8 cellular contexts compared by ENCODE assay signal in genomic region chr3:177358968-177359600, GRCh38.
DNase-seq lines count a peak whose midpoint lies in the region; ATAC-seq, FAIRE-seq and TF ChIP-seq lines count a peak whose summit lies in the region.

No MANE protein-coding gene starts in this region.

- CTCF ChIA-PET in WTC11 (lab: Charles Lee) = interaction anchor here (1.9 kb wide), 2 partner anchors 162 to 540 kb away, joined by 5 to 11 read pairs; partner anchors contain the start of gene TBL1XR1

- peak overlapping the region; percentile 94 for H3K27ac Mint-ChIP-seq in WTC11
- H3K27ac Mint-ChIP-seq in central memory CD8-positive, alpha-beta T cell (ENCODE audit: low read depth) = peak overlapping the region; percentile 100

- no peaks in the 10 kb centered on the region for H3K9me3 ChIP-seq in liver (ENCODE audit: control insufficient read depth in 4 of 4, low read length in 3 of 4)

- H3K4me1 Mint-ChIP-seq in WTC11 = peaks cover 52% of the 10 kb centered on the region
- peaks cover 46% of the 10 kb centered on the region for H3K4me1 Mint-ChIP-seq in central memory CD8-positive, alpha-beta T cell

- no peaks in the 10 kb centered on the region for H3K36me3 Mint-ChIP-seq in WTC11
- peaks cover 32% of the 10 kb centered on the region for H3K36me3 Mint-ChIP-seq in central memory CD8-positive, alpha-beta T cell (ENCODE audit: insufficient read depth)

- no peaks in the 10 kb centered on the region for H3K9me3 Mint-ChIP-seq in WTC11
- H3K9me3 Mint-ChIP-seq in central memory CD8-positive, alpha-beta T cell = no peaks in the 10 kb centered on the region

- H3K27me3 Mint-ChIP-seq in WTC11 (ENCODE audit: low read depth) = peaks cover 31% of the 10 kb centered on the region
- H3K27me3 Mint-ChIP-seq in central memory CD8-positive, alpha-beta T cell = no peaks in the 10 kb centered on the region

- DNase-seq in DMS 273 treated with DMSO at 0.1 percent for 48 hours (lab: John Stamatoyannopoulos, UW) (peak; percentile 61), H54 (ENCODE audit: insufficient read length, low spot score) (peak; percentile 12), NCI-H1105 treated with DMSO at 0.1 percent for 48 hours (lab: John Stamatoyannopoulos, UW) (peak; percentile 64), WTC11 (ENCODE audit: low spot score) (peak; percentile 72), AG08395 (ENCODE audit: low spot score) (no peak)
- peak; percentile 24 to 41 for DNase-seq in central memory CD8-positive, alpha-beta T cell (ENCODE audit: low spot score in 2 of 2)
- peak; percentile 16 to 37 for DNase-seq in stimulated activated CD8-positive, alpha-beta memory T cell treated with anti-CD3 and anti-CD28 coated beads, Interleukin-7, amount 100 ng/mL, for 4 hours (ENCODE audit: low read depth in 2 of 2)

- TF ChIP-seq CTCF in WTC11 (IDR thresholded peaks at IDR 0.05) (no peak), liver (IDR thresholded peaks at IDR 0.05; ENCODE audit: low read depth, low read length, missing input control) (no peak)

- no peak for FAIRE-seq in H54 (lab: Jason Lieb, UNC)

- peak; percentile 40 for ATAC-seq in WTC11
- ATAC-seq in central memory CD8-positive, alpha-beta T cell (replicated peaks; ENCODE audit: extremely low read depth, poor library complexity, severe bottlenecking) = peak; percentile 54

- H3K27me3 ChIP-seq in liver (ENCODE audit: control insufficient read depth in 4 of 4, insufficient read depth in 4 of 4, low read length in 3 of 4) = no peaks in the 10 kb centered on the region

- H3K4me1 ChIP-seq in liver (ENCODE audit: control insufficient read depth in 4 of 4, insufficient read depth in 4 of 4, low read length in 3 of 4) = peaks cover 8 to 29% (median 20%) of the 10 kb centered on the region in 4 donors

- no peak for TF ChIP-seq RAD21 in liver (IDR thresholded peaks at IDR 0.05)

- no peaks in the 10 kb centered on the region for H3K36me3 ChIP-seq in liver (ENCODE audit: control insufficient read depth in 4 of 4, insufficient read depth in 3 of 4, low read depth in 1 of 4, low read length in 3 of 4)

- H3K9ac ChIP-seq in liver (ENCODE audit: low read depth in 1 of 2, low read length in 2 of 2) = peak overlapping the region; percentile 10 to 17

- peak overlapping the region; percentile 93 to 94 for H3K27ac ChIP-seq in liver (ENCODE audit: low read depth in 1 of 2, low read length in 2 of 2)

- H3K4me3 ChIP-seq in liver (ENCODE audit: low read depth in 1 of 3, low read length in 3 of 3) = peak overlapping the region; percentile 34 to 40 (median 38)

- peak overlapping the region; percentile 68 for H3K4me3 Mint-ChIP-seq in WTC11
- H3K4me3 Mint-ChIP-seq in central memory CD8-positive, alpha-beta T cell = peak overlapping the region; percentile 91

- 18% methylated on average over 31 of the region's 31 CpGs for WGBS in liver

- POLR2A ChIA-PET in WTC11 (lab: Charles Lee) = interaction anchor here (1.6 to 5.0 kb wide), 2 partner anchors 162 to 167 kb away, joined by 5 to 78 read pairs; partner anchors contain the start of gene TBL1XR1

- no peak for TF ChIP-seq POLR2A in H54 (IDR thresholded peaks at IDR 0.05; ENCODE audit: low read depth, low read length)

TF ChIP-seq in WTC11, 78 proteins besides CTCF, POLR2A, EP300 and RAD21 (continues in another document):
- TF ChIP-seq ZNF138 (CRISPR knock-in tag; conservative IDR thresholded peaks at IDR 0.05) = no peak
- peak; percentile 63 for TF ChIP-seq ZNF423 (CRISPR knock-in tag; IDR thresholded peaks at IDR 0.05)
- 0 out of 2 replicates have a peak, but pooled peaks have one; percentile 45 for TF ChIP-seq FOXK1 (CRISPR knock-in tag; IDR thresholded peaks at IDR 0.05)
- 0 out of 2 replicates have a peak, but pooled peaks have one; percentile 16 for TF ChIP-seq USF2 (CRISPR knock-in tag; IDR thresholded peaks at IDR 0.05)
- TF ChIP-seq FOXP4 (CRISPR knock-in tag; IDR thresholded peaks at IDR 0.05) = no peak
- TF ChIP-seq, protein P1, sequence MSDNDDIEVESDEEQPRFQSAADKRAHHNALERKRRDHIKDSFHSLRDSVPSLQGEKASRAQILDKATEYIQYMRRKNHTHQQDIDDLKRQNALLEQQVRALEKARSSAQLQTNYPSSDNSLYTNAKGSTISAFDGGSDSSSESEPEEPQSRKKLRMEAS (CRISPR knock-in tag; IDR thresholded peaks at IDR 0.05) = peak; percentile 63
- TF ChIP-seq SMAD3 (CRISPR knock-in tag; IDR thresholded peaks at IDR 0.05; ENCODE audit: borderline replicate concordance) = 0 out of 2 replicates have a peak, but pooled peaks have one; percentile 56
- no peak for TF ChIP-seq GABPB1 (CRISPR knock-in tag; IDR thresholded peaks at IDR 0.05)

TF ChIP-seq in liver, 16 proteins besides CTCF, POLR2A, EP300 and RAD21:
- TF ChIP-seq NR2F2 (IDR thresholded peaks at IDR 0.05) (no peak), JUND (IDR thresholded peaks at IDR 0.05) (no peak), EGR1 (IDR thresholded peaks at IDR 0.05; ENCODE audit: low read depth in 2 of 2) (peak in 1 of 2 donors; percentile 10), TAF1 (conservative IDR thresholded peaks at IDR 0.05) (no peak), FOXA2 (IDR thresholded peaks at IDR 0.05) (no peak), ATF3 (IDR thresholded peaks at IDR 0.05) (no peak), HNF4G (IDR thresholded peaks at IDR 0.05) (no peak), FOXA1 (IDR thresholded peaks at IDR 0.05) (no peak), HNF4A (conservative IDR thresholded peaks at IDR 0.05) (peak in 1 of 2 donors; percentile 47), GABPA (IDR thresholded peaks at IDR 0.05 in 1 of 2, conservative IDR thresholded peaks at IDR 0.05 in 1 of 2) (no peak), YY1 (IDR thresholded peaks at IDR 0.05) (no peak)
- TF ChIP-seq, protein P2, sequence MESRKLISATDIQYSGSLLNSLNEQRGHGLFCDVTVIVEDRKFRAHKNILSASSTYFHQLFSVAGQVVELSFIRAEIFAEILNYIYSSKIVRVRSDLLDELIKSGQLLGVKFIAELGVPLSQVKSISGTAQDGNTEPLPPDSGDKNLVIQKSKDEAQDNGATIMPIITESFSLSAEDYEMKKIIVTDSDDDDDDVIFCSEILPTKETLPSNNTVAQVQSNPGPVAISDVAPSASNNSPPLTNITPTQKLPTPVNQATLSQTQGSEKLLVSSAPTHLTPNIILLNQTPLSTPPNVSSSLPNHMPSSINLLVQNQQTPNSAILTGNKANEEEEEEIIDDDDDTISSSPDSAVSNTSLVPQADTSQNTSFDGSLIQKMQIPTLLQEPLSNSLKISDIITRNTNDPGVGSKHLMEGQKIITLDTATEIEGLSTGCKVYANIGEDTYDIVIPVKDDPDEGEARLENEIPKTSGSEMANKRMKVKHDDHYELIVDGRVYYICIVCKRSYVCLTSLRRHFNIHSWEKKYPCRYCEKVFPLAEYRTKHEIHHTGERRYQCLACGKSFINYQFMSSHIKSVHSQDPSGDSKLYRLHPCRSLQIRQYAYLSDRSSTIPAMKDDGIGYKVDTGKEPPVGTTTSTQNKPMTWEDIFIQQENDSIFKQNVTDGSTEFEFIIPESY (IDR thresholded peaks at IDR 0.05) = no peak
- TF ChIP-seq, protein P3, sequence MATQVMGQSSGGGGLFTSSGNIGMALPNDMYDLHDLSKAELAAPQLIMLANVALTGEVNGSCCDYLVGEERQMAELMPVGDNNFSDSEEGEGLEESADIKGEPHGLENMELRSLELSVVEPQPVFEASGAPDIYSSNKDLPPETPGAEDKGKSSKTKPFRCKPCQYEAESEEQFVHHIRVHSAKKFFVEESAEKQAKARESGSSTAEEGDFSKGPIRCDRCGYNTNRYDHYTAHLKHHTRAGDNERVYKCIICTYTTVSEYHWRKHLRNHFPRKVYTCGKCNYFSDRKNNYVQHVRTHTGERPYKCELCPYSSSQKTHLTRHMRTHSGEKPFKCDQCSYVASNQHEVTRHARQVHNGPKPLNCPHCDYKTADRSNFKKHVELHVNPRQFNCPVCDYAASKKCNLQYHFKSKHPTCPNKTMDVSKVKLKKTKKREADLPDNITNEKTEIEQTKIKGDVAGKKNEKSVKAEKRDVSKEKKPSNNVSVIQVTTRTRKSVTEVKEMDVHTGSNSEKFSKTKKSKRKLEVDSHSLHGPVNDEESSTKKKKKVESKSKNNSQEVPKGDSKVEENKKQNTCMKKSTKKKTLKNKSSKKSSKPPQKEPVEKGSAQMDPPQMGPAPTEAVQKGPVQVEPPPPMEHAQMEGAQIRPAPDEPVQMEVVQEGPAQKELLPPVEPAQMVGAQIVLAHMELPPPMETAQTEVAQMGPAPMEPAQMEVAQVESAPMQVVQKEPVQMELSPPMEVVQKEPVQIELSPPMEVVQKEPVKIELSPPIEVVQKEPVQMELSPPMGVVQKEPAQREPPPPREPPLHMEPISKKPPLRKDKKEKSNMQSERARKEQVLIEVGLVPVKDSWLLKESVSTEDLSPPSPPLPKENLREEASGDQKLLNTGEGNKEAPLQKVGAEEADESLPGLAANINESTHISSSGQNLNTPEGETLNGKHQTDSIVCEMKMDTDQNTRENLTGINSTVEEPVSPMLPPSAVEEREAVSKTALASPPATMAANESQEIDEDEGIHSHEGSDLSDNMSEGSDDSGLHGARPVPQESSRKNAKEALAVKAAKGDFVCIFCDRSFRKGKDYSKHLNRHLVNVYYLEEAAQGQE (IDR thresholded peaks at IDR 0.05) = no peak
- TF ChIP-seq, protein P1 (IDR thresholded peaks at IDR 0.05) = peak; percentile 5
